10 cellular contexts compared by ENCODE assay signal in genomic region chr17:17119106-17119505, GRCh38.
A peak's percentile ranks its signal among the peaks of the same experiment; 100 is the strongest.
DNase-seq lines count a peak whose midpoint lies in the region; ATAC-seq and TF ChIP-seq lines count a peak whose summit lies in the region.
"Had no signal": no experiment of that assay in that cellular context is flagged by ENCODE, and none has a peak within 500 bp of the region (broad histone marks: within the 10 kb centered on the region; RNA-seq: fewer than 3 reads in every experiment).

No MANE protein-coding gene starts in this region.

- H3K4me1 Mint-ChIP-seq in activated naive CD4-positive, alpha-beta T cell treated with anti-CD3 and anti-CD28 coated beads, Interleukin-2, amount 10 ng/mL, durations not matched to agents 7 days and 5 days, result peaks cover 87% of the 10 kb centered on the region
- H3K4me1 Mint-ChIP-seq in WTC11, result peaks cover 9% of the 10 kb centered on the region; the same call in 1 of the 2 replicates

- no peak for DNase-seq in activated naive CD4-positive, alpha-beta T cell treated with anti-CD3 and anti-CD28 coated beads, Interleukin-2, amount 10 ng/mL, durations not matched to agents 7 days and 5 days
- no peak for DNase-seq in activated naive CD4-positive, alpha-beta T cell treated with Interleukin-2 at 50 U/mL for 16 hours
- no peak for DNase-seq in WTC11 (ENCODE audit: low spot score)
- no peak for DNase-seq in hippocampal formation (lab: John Stamatoyannopoulos, UW)
- DNase-seq: C1 segment of cervical spinal cord had no signal

- H3K9me3 ChIP-seq in duodenal mucosa (ENCODE audit: control insufficient read depth in 1 of 2, low read length in 2 of 2) (no peaks in the 10 kb centered on the region), muscle layer of duodenum (ENCODE audit: control insufficient read depth in 1 of 2, low read length in 2 of 2) (no peaks in the 10 kb centered on the region)

- CTCF ChIA-PET in activated naive CD4-positive, alpha-beta T cell treated with anti-CD3 and anti-CD28 coated beads, Interleukin-2, amount 10 ng/mL, durations not matched to agents 7 days and 5 days (lab: Charles Lee), result interaction anchor here (1.2 kb wide), 1 partner anchor 11 kb away, joined by 3 read pairs; no protein-coding TSS in a partner anchor
- CTCF ChIA-PET in WTC11 (lab: Charles Lee), result no interaction called here

- H3K4me3 ChIP-seq in duodenal mucosa (ENCODE audit: low read depth in 1 of 2, low read length in 2 of 2) (no peak overlapping the region), muscle layer of duodenum (ENCODE audit: low read depth in 1 of 2, low read length in 2 of 2) (no peak overlapping the region), urinary bladder (ENCODE audit: low read depth, low read length) (no peak overlapping the region)

- peaks cover 9% of the 10 kb centered on the region for H3K36me3 Mint-ChIP-seq in activated naive CD4-positive, alpha-beta T cell treated with anti-CD3 and anti-CD28 coated beads, Interleukin-2, amount 10 ng/mL, durations not matched to agents 7 days and 5 days
- no peaks in the 10 kb centered on the region for H3K36me3 Mint-ChIP-seq in WTC11

- no peak for TF ChIP-seq CTCF in WTC11 (IDR thresholded peaks at IDR 0.05)

- H3K27me3 Mint-ChIP-seq in activated naive CD4-positive, alpha-beta T cell treated with anti-CD3 and anti-CD28 coated beads, Interleukin-2, amount 10 ng/mL, durations not matched to agents 7 days and 5 days, result no peaks in the 10 kb centered on the region
- no peaks in the 10 kb centered on the region for H3K27me3 Mint-ChIP-seq in WTC11 (ENCODE audit: low read depth)

- peak overlapping the region; percentile 91 for H3K27ac Mint-ChIP-seq in activated naive CD4-positive, alpha-beta T cell treated with anti-CD3 and anti-CD28 coated beads, Interleukin-2, amount 10 ng/mL, durations not matched to agents 7 days and 5 days
- H3K27ac Mint-ChIP-seq in WTC11, result no peak overlapping the region

- H3K9ac ChIP-seq in duodenal mucosa (ENCODE audit: low read depth in 1 of 2, low read length in 2 of 2), result peak overlapping the region in 1 of 2 donors; percentile 7

- H3K4me1 ChIP-seq in duodenal mucosa (ENCODE audit: control insufficient read depth in 1 of 2, insufficient read depth in 2 of 2, low read length in 2 of 2) (peaks cover 29 to 32% of the 10 kb centered on the region in 2 donors), muscle layer of duodenum (ENCODE audit: control insufficient read depth in 1 of 2, insufficient read depth in 2 of 2, low read length in 2 of 2) (peaks cover 34 to 44% of the 10 kb centered on the region in 2 donors), urinary bladder (ENCODE audit: insufficient read depth) (peaks cover 2% of the 10 kb centered on the region)

- H3K36me3 ChIP-seq in duodenal mucosa (ENCODE audit: control insufficient read depth in 1 of 2, insufficient read depth in 2 of 2, low read length in 2 of 2) (no peaks in the 10 kb centered on the region), muscle layer of duodenum (ENCODE audit: control insufficient read depth in 1 of 2, insufficient read depth in 2 of 2, low read length in 2 of 2) (no peaks in the 10 kb centered on the region), urinary bladder (ENCODE audit: insufficient read depth) (no peaks in the 10 kb centered on the region)

- 42% methylated on average over 4 of the region's 4 CpGs for WGBS in urinary bladder

- H3K27ac ChIP-seq in duodenal mucosa (ENCODE audit: low read depth, low read length) (peak overlapping the region; percentile 26), muscle layer of duodenum (ENCODE audit: low read length) (peak overlapping the region; percentile 48), urinary bladder (ENCODE audit: low read depth) (peak overlapping the region; percentile 63)

- H3K4me3 Mint-ChIP-seq in activated naive CD4-positive, alpha-beta T cell treated with anti-CD3 and anti-CD28 coated beads, Interleukin-2, amount 10 ng/mL, durations not matched to agents 7 days and 5 days, result no peak overlapping the region
- no peak overlapping the region for H3K4me3 Mint-ChIP-seq in WTC11
- H3K4me3 Mint-ChIP-seq: neural crest cell had no signal

- ATAC-seq in WTC11, result no peak
- ATAC-seq in GM21515 (IDR thresholded peaks at IDR 0.05; ENCODE audit: unreplicated experiment), result no peak

- POLR2A ChIA-PET in WTC11 (lab: Charles Lee), result no interaction called here

- peaks cover 5% of the 10 kb centered on the region for H3K9me3 Mint-ChIP-seq in activated naive CD4-positive, alpha-beta T cell treated with anti-CD3 and anti-CD28 coated beads, Interleukin-2, amount 10 ng/mL, durations not matched to agents 7 days and 5 days
- no peaks in the 10 kb centered on the region for H3K9me3 Mint-ChIP-seq in WTC11
- H3K9me3 Mint-ChIP-seq: neural crest cell had no signal

- no peaks in the 10 kb centered on the region for H3K27me3 ChIP-seq in duodenal mucosa (ENCODE audit: control insufficient read depth in 1 of 2, insufficient read depth in 2 of 2, low read length in 2 of 2)
- no peaks in the 10 kb centered on the region for H3K27me3 ChIP-seq in muscle layer of duodenum (ENCODE audit: low read depth, low read length)

TF ChIP-seq in WTC11, 78 proteins besides CTCF, POLR2A, EP300 and RAD21:
- TF ChIP-seq JUN (CRISPR knock-in tag; IDR thresholded peaks at IDR 0.05) (no peak), PRRX2 (CRISPR knock-in tag; IDR thresholded peaks at IDR 0.05) (no peak), ZSCAN18 (CRISPR knock-in tag; IDR thresholded peaks at IDR 0.05) (no peak), ETV6 (CRISPR knock-in tag; IDR thresholded peaks at IDR 0.05) (no peak), FOXJ3 (CRISPR knock-in tag; IDR thresholded peaks at IDR 0.05; ENCODE audit: borderline replicate concordance) (no peak), EMX1 (CRISPR knock-in tag; IDR thresholded peaks at IDR 0.05) (no peak), FOXP1 (CRISPR knock-in tag; IDR thresholded peaks at IDR 0.05; ENCODE audit: borderline replicate concordance) (no peak), ZNF232 (CRISPR knock-in tag; IDR thresholded peaks at IDR 0.05) (no peak), ESRRA (CRISPR knock-in tag; IDR thresholded peaks at IDR 0.05; ENCODE audit: borderline replicate concordance) (no peak)
- TF ChIP-seq, protein P1, sequence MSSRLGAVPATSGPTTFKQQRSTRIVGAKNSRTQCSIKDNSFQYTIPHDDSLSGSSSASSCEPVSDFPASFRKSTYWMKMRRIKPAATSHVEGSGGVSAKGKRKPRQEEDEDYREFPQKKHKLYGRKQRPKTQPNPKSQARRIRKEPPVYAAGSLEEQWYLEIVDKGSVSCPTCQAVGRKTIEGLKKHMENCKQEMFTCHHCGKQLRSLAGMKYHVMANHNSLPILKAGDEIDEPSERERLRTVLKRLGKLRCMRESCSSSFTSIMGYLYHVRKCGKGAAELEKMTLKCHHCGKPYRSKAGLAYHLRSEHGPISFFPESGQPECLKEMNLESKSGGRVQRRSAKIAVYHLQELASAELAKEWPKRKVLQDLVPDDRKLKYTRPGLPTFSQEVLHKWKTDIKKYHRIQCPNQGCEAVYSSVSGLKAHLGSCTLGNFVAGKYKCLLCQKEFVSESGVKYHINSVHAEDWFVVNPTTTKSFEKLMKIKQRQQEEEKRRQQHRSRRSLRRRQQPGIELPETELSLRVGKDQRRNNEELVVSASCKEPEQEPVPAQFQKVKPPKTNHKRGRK (CRISPR knock-in tag; IDR thresholded peaks at IDR 0.05; ENCODE audit: borderline replicate concordance), result no peak
